In the genomic region with DNA sequence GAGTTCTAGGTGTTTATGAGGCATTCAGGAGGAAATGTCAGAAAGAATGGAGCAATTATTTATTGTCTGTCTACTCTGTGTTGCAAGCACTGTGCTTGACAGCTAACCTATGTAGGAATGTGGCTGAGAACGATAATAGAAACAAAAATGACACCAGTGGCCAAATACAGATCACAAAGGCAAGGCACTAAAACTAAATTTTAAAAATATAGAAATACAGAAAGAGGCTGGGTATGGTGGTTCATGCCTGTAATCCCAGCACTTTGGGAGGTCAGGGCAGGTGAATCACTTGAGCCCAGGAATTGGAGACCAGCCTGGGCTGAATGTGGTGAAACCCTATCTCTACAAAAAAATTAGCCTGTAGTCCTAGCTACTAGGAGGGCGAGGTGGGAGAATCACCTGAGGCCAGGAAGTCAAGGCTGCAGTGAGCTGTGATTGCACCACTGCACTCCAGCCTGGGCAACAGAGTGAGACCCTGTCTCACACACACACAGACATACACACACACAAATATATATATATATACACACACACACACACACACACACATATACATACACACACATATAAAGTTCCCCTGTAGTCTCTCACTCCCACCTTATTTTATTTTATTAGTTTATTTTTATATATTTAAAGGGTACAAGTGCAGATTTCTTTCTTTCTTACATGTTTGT, we compare ENCODE assay signal across 16 cellular contexts. TPM values are rescaled to one million over a fixed set of nuclear protein-coding genes. Genes with fewer than 3 reads are reported as not detected.
DNase-seq lines count a peak whose midpoint lies in the region; ATAC-seq and TF ChIP-seq lines count a peak whose summit lies in the region.
"Had no signal": no experiment of that assay in that cellular context is flagged by ENCODE, and none has a peak within 500 bp of the region (broad histone marks: within the 10 kb centered on the region; RNA-seq: fewer than 3 reads in every experiment).

No MANE protein-coding gene starts in this region.

- peak overlapping the region in 2 of 3 experiments; percentile 0 to 36; a peak in 3 of 7 replicates for H3K27ac Mint-ChIP-seq in H9
- H3K27ac Mint-ChIP-seq in glutamatergic neuron (ENCODE audit: unreplicated experiment) = peak overlapping the region; percentile 0
- H3K27ac Mint-ChIP-seq in progenitor cell of endocrine pancreas = no peak overlapping the region
- H3K27ac Mint-ChIP-seq: activated CD4-positive, alpha-beta memory T cell treated with anti-CD3 and anti-CD28 coated beads for 36 hours; activated T-helper 17 cell treated with anti-CD3 and anti-CD28 coated beads, Interleukin-2, amount 50 U/mL, for 72 hours; stimulated activated effector memory CD8-positive, alpha-beta T cell treated with anti-CD3 and anti-CD28 coated beads, Interleukin-12 subunit alpha, Interleukin-12 subunit beta, amount 100 ng/mL, for 72 hours had no signal

- no peaks in the 10 kb centered on the region for H3F3A ChIP-seq in smooth muscle cell (ENCODE audit: low read depth)

- no CpG with 5 or more reads among the region's 2 CpGs for WGBS in H9 (ENCODE audit: extremely low coverage, insufficient read length, low lambda C conversion rate)
- 58% methylated on average over 2 of the region's 2 CpGs for WGBS in smooth muscle cell (ENCODE audit: low lambda C conversion rate)

- H3K23ac ChIP-seq in H9 (ENCODE audit: insufficient read length, low read depth, low read length) = no peak overlapping the region

- no peak overlapping the region for H3K14ac ChIP-seq in H9 (ENCODE audit: insufficient read depth, low read length)

- peaks cover 2% of the 10 kb centered on the region; the same call in 1 of the 2 replicates for H3K4me1 ChIP-seq in H9 (ENCODE audit: insufficient read depth, low read length)
- H3K4me1 ChIP-seq in adipocyte (ENCODE audit: control insufficient read depth, insufficient read depth, low read length) = peaks cover 39% of the 10 kb centered on the region
- peaks cover 28% of the 10 kb centered on the region for H3K4me1 ChIP-seq in smooth muscle cell (ENCODE audit: low read depth)
- H3K4me1 ChIP-seq in A673 (ENCODE audit: insufficient read depth, low read length, poor library complexity, severe bottlenecking) = peaks cover 27% of the 10 kb centered on the region

- H3K56ac ChIP-seq in H9 (ENCODE audit: insufficient read length, low read depth, low read length) = no peak overlapping the region

- no peak overlapping the region for H4K91ac ChIP-seq in H9 (ENCODE audit: insufficient read length, low read depth, low read length)

- intact Hi-C loops in A673 (cut with micrococcal nuclease; ENCODE audit: unreplicated experiment) = no loop called here

- peaks cover 34 to 37% of the 10 kb centered on the region in 2 experiments for H3K4me1 Mint-ChIP-seq in H9
- H3K4me1 Mint-ChIP-seq in glutamatergic neuron (ENCODE audit: low read depth, unreplicated experiment) = peaks cover 29% of the 10 kb centered on the region
- peaks cover 25% of the 10 kb centered on the region for H3K4me1 Mint-ChIP-seq in progenitor cell of endocrine pancreas (ENCODE audit: low read depth)

- H4K20me1 ChIP-seq in H9 (ENCODE audit: control insufficient read depth, insufficient read depth, insufficient read length) = no peaks in the 10 kb centered on the region
- H4K20me1 ChIP-seq in smooth muscle cell (ENCODE audit: low read depth) = peaks cover 82% of the 10 kb centered on the region

- H3K4ac ChIP-seq in H9 (ENCODE audit: low read depth, low read length) = no peak overlapping the region

- H2BK5ac ChIP-seq in H9 (ENCODE audit: insufficient read length, low read length) = no peak overlapping the region

- TF ChIP-seq CTCF in H9 (conservative IDR thresholded peaks at IDR 0.05) (no peak), glutamatergic neuron (IDR thresholded peaks at IDR 0.05; ENCODE audit: partially characterized antibody, unreplicated experiment) (no peak), smooth muscle cell (IDR thresholded peaks at IDR 0.05; ENCODE audit: borderline replicate concordance, insufficient read depth, poor library complexity, severe bottlenecking) (no peak), progenitor cell of endocrine pancreas (IDR thresholded peaks at IDR 0.05; ENCODE audit: unreplicated experiment) (no peak), A673 (conservative IDR thresholded peaks at IDR 0.05; ENCODE audit: low read depth, low read length) (no peak)

- no peak overlapping the region for H3K4me3 Mint-ChIP-seq in H9
- peak overlapping the region; percentile 47 for H3K4me3 Mint-ChIP-seq in glutamatergic neuron (ENCODE audit: unreplicated experiment)
- H3K4me3 Mint-ChIP-seq in progenitor cell of endocrine pancreas (ENCODE audit: low read depth) = no peak overlapping the region
- H3K4me3 Mint-ChIP-seq: activated CD4-positive, alpha-beta memory T cell treated with anti-CD3 and anti-CD28 coated beads for 36 hours; activated T-helper 17 cell treated with anti-CD3 and anti-CD28 coated beads, Interleukin-2, amount 50 U/mL, for 72 hours; stimulated activated effector memory CD8-positive, alpha-beta T cell treated with anti-CD3 and anti-CD28 coated beads, Interleukin-12 subunit alpha, Interleukin-12 subunit beta, amount 100 ng/mL, for 72 hours had no signal

- POLR2A ChIA-PET in A673 (lab: Charles Lee; ENCODE audit: low non-redundant PET) = interaction anchor here (0.7 kb wide), 1 partner anchor 217 kb away, joined by 3 read pairs; no protein-coding TSS in a partner anchor

- no peak overlapping the region for H4K8ac ChIP-seq in H9 (replicated peaks; ENCODE audit: insufficient read length, low read depth, low read length)

- H3K36me3 Mint-ChIP-seq in H9 (ENCODE audit: insufficient read depth in 1 of 3, low read depth in 3 of 3) (peaks cover 4 to 6% (median 5%) of the 10 kb centered on the region in 3 experiments; a peak in 5 of 7 replicates), glutamatergic neuron (ENCODE audit: unreplicated experiment) (no peaks in the 10 kb centered on the region), progenitor cell of endocrine pancreas (ENCODE audit: insufficient read depth) (peaks cover 2% of the 10 kb centered on the region)
- H3K36me3 Mint-ChIP-seq: stimulated activated effector memory CD8-positive, alpha-beta T cell treated with anti-CD3 and anti-CD28 coated beads, Interleukin-12 subunit alpha, Interleukin-12 subunit beta, amount 100 ng/mL, for 72 hours had no signal

- DNase-seq in H9 (no peak), adipocyte (ENCODE audit: low read depth) (peak; percentile 59), glutamatergic neuron (no peak), smooth muscle cell (lab: John Stamatoyannopoulos, UW; ENCODE audit: unreplicated experiment) (no peak), progenitor cell of endocrine pancreas (ENCODE audit: low spot score, unreplicated experiment) (no peak), A673 (ENCODE audit: low spot score) (no peak)
- DNase-seq: activated CD4-positive, alpha-beta memory T cell treated with anti-CD3 and anti-CD28 coated beads for 36 hours; GDM1; NCI-H1105 treated with DMSO at 0.1 percent for 48 hours; NCI-H510A treated with DMSO at 0.1 percent for 48 hours; posterior cingulate gyrus; stimulated activated CD4-positive, alpha-beta T cell treated with anti-CD3 and anti-CD28 coated beads, Interleukin-2, amount 100 ng/mL, for 24 hours; T1000 had no signal

- H3K18ac ChIP-seq in H9 (ENCODE audit: insufficient read length, low read depth, low read length) = no peak overlapping the region

- CTCF ChIA-PET in A673 (lab: Charles Lee) = no interaction called here

- H3K79me2 ChIP-seq in H9 (ENCODE audit: insufficient read depth, low read length) (peaks cover 38% of the 10 kb centered on the region; the same call in 1 of the 2 replicates), smooth muscle cell (ENCODE audit: low read depth) (peaks cover 94% of the 10 kb centered on the region)

- no peak overlapping the region for H3K9ac ChIP-seq in H9 (ENCODE audit: extremely low read depth, insufficient read length, low read length)
- no peak overlapping the region for H3K9ac ChIP-seq in adipocyte (ENCODE audit: low read length)
- no peak overlapping the region for H3K9ac ChIP-seq in smooth muscle cell (ENCODE audit: low read depth)

- no peak overlapping the region for H3T11ph ChIP-seq in H9 (ENCODE audit: low read length)

- H3K9me3 ChIP-seq in H9 (ENCODE audit: control insufficient read depth, low read depth, low read length) = no peaks in the 10 kb centered on the region
- no peaks in the 10 kb centered on the region for H3K9me3 ChIP-seq in adipocyte (ENCODE audit: control insufficient read depth, low read length)
- no peaks in the 10 kb centered on the region for H3K9me3 ChIP-seq in smooth muscle cell (replicated peaks; ENCODE audit: low read depth)
- no peaks in the 10 kb centered on the region for H3K9me3 ChIP-seq in A673 (ENCODE audit: low read depth, low read length, poor library complexity, severe bottlenecking)

- H3K27ac ChIP-seq in H9 (ENCODE audit: insufficient read length, low read depth, low read length) (no peak overlapping the region), smooth muscle cell (ENCODE audit: low read depth) (peak overlapping the region; percentile 43), A673 (ENCODE audit: low read depth, low read length, poor library complexity, severe bottlenecking) (no peak overlapping the region)

- no peak overlapping the region for H2AK5ac ChIP-seq in H9 (ENCODE audit: insufficient read length, low read length)

- H3K9me3 Mint-ChIP-seq in H9 = no peaks in the 10 kb centered on the region
- peaks cover 4% of the 10 kb centered on the region for H3K9me3 Mint-ChIP-seq in glutamatergic neuron (ENCODE audit: unreplicated experiment)
- H3K9me3 Mint-ChIP-seq in progenitor cell of endocrine pancreas (ENCODE audit: low read depth) = no peaks in the 10 kb centered on the region
- H3K9me3 Mint-ChIP-seq: activated CD4-positive, alpha-beta memory T cell treated with anti-CD3 and anti-CD28 coated beads for 36 hours; activated T-helper 17 cell treated with anti-CD3 and anti-CD28 coated beads, Interleukin-2, amount 50 U/mL, for 72 hours; stimulated activated effector memory CD8-positive, alpha-beta T cell treated with anti-CD3 and anti-CD28 coated beads, Interleukin-12 subunit alpha, Interleukin-12 subunit beta, amount 100 ng/mL, for 72 hours had no signal

- H3K4me3 ChIP-seq in adipocyte (ENCODE audit: low read length) = no peak overlapping the region
- no peak overlapping the region for H3K4me3 ChIP-seq in smooth muscle cell
- no peak overlapping the region for H3K4me3 ChIP-seq in A673 (ENCODE audit: low read depth, low read length, poor library complexity, severe bottlenecking)

- no TSS peak for BruUV-seq in A673 (replicated peaks; lab: Mats Ljungman, UMichigan)

- H3K27me3 Mint-ChIP-seq in H9 (ENCODE audit: low read depth) (no peaks in the 10 kb centered on the region), glutamatergic neuron (ENCODE audit: unreplicated experiment) (peaks cover under 1% of the 10 kb centered on the region), progenitor cell of endocrine pancreas (no peaks in the 10 kb centered on the region)
- H3K27me3 Mint-ChIP-seq: activated CD4-positive, alpha-beta memory T cell treated with anti-CD3 and anti-CD28 coated beads for 36 hours; activated T-helper 17 cell treated with anti-CD3 and anti-CD28 coated beads, Interleukin-2, amount 50 U/mL, for 72 hours had no signal

- H3K4me2 ChIP-seq in H9 (ENCODE audit: insufficient read depth, insufficient read length, low read length) = no peak overlapping the region
- peak overlapping the region; percentile 62 for H3K4me2 ChIP-seq in smooth muscle cell

- H3K79me1 ChIP-seq in H9 (ENCODE audit: insufficient read depth, low read depth, low read length, poor library complexity, severe bottlenecking) = peaks cover 2% of the 10 kb centered on the region

- peaks cover under 1% of the 10 kb centered on the region for H3K23me2 ChIP-seq in H9 (ENCODE audit: insufficient read length, low read depth, low read length, poor library complexity, severe bottlenecking)

- no peak overlapping the region for H2BK12ac ChIP-seq in H9 (ENCODE audit: insufficient read length, low read depth, low read length)

- H3K36me3 ChIP-seq in adipocyte (ENCODE audit: control insufficient read depth, insufficient read depth, low read length, severe bottlenecking) (no peaks in the 10 kb centered on the region), smooth muscle cell (ENCODE audit: low read depth) (no peaks in the 10 kb centered on the region), A673 (ENCODE audit: insufficient read depth, low read length, poor library complexity, severe bottlenecking) (no peaks in the 10 kb centered on the region)

- no peak overlapping the region for H2BK120ac ChIP-seq in H9 (ENCODE audit: low read depth, low read length, poor library complexity, severe bottlenecking)

- H2BK15ac ChIP-seq in H9 (ENCODE audit: low read depth, low read length) = no peak overlapping the region

- H2BK20ac ChIP-seq in H9 (ENCODE audit: low read depth, low read length, poor library complexity, severe bottlenecking) = no peak overlapping the region

- no peaks in the 10 kb centered on the region for H3K27me3 ChIP-seq in H9 (ENCODE audit: insufficient read depth, low read length)
- no peaks in the 10 kb centered on the region for H3K27me3 ChIP-seq in adipocyte (replicated peaks; ENCODE audit: control insufficient read depth, insufficient read depth, low read length)
- no peaks in the 10 kb centered on the region for H3K27me3 ChIP-seq in smooth muscle cell (ENCODE audit: low read depth)
- H3K27me3 ChIP-seq in A673 (replicated peaks; ENCODE audit: insufficient read depth, low read depth, low read length, poor library complexity) = no peaks in the 10 kb centered on the region

- no peak overlapping the region for H2AFZ ChIP-seq in H9 (ENCODE audit: low read length)
- H2AFZ ChIP-seq in smooth muscle cell (ENCODE audit: low read depth) = no peak overlapping the region

- ATAC-seq in HG03175 (IDR thresholded peaks at IDR 0.05; ENCODE audit: unreplicated experiment) = no peak
- ATAC-seq: activated T-helper 17 cell treated with anti-CD3 and anti-CD28 coated beads, Interleukin-2, amount 50 U/mL, for 72 hours; stimulated activated effector memory CD8-positive, alpha-beta T cell treated with anti-CD3 and anti-CD28 coated beads, Interleukin-12 subunit alpha, Interleukin-12 subunit beta, amount 100 ng/mL, for 72 hours had no signal

- H4K5ac ChIP-seq in H9 (ENCODE audit: insufficient read length, low read depth, low read length) = no peak overlapping the region

RNA-seq across cellular contexts. Expression of a gene that starts 6.0 kb away (rescaled TPM):
- total RNA-seq in H9 (2021) (57.7 and 71.1 TPM in 2 replicates), glutamatergic neuron (ENCODE audit: unreplicated experiment) (175 TPM), smooth muscle cell (62.6 and 82.8 TPM in 2 replicates), progenitor cell of endocrine pancreas (61.4 and 67.6 TPM in 2 replicates), A673 (2021) (44.7 and 48.2 TPM in 2 replicates)
- polyA plus RNA-seq in smooth muscle cell = 20.0 and 32.3 TPM in 2 replicates

RNA-seq across cellular contexts. Expression of a gene that starts 46.7 kb away (rescaled TPM):
- total RNA-seq in H9 (2021) = 26.4 and 27.2 TPM in 2 replicates
- total RNA-seq in glutamatergic neuron (ENCODE audit: unreplicated experiment) = 31.9 TPM
- 27.1 and 28.8 TPM in 2 replicates for total RNA-seq in smooth muscle cell
- 33.1 and 41.3 TPM in 2 replicates for polyA plus RNA-seq in smooth muscle cell
- total RNA-seq in progenitor cell of endocrine pancreas = 57.5 and 71.8 TPM in 2 replicates
- 49.2 and 55.4 TPM in 2 replicates for total RNA-seq in A673 (2021)
